8 cellular contexts compared by ENCODE assay signal in the genomic region with DNA sequence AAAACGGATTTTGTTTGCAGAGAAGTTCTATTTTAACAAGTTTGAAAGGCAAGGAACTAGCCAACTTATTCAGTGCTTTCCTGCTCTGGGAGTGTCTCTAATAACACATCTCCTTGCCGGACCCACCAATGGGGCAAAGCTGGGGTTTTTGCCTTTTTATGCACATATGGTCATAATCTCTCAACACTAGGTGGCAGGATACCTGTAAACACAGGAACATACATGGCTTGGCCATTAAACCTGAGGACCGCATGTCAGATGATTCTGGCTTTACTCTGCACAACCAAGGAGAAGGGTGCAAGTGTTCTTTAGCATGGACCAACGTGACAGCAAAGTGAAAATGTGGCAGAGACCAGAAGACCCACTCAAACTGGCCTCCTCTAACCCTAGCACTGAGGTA. TPM values are rescaled to one million over a fixed set of nuclear protein-coding genes. Genes with fewer than 3 reads are reported as not detected.
DNase-seq lines count a peak whose midpoint lies in the region; ATAC-seq and TF ChIP-seq lines count a peak whose summit lies in the region.

No MANE protein-coding gene starts in this region.

- no peaks in the 10 kb centered on the region for H3K4me1 ChIP-seq in prostate gland (replicated peaks)

- H3K4me3 ChIP-seq in choroid plexus epithelial cell (ENCODE audit: low read depth, low read length) (no peak overlapping the region), prostate gland (no peak overlapping the region)

- intact Hi-C loops in prostate gland (cut with DNase I) = no loop called here

- H3K36me3 ChIP-seq in prostate gland = peaks cover 2 to 24% of the 10 kb centered on the region in 2 donors

- CTCF ChIA-PET in GM10248 (lab: Yijun Ruan, JAX) = interaction anchor here (1.0 to 5.1 kb wide), 7 partner anchors 10 to 73 kb away, joined by 3 to 31 read pairs (median 9); no protein-coding TSS in a partner anchor

- no peaks in the 10 kb centered on the region for H3K9me3 ChIP-seq in prostate gland

- H3K27ac ChIP-seq in prostate gland = no peak overlapping the region

- ATAC-seq in GM21786 (IDR thresholded peaks at IDR 0.05; ENCODE audit: unreplicated experiment) = no peak
- no peak for ATAC-seq in omental fat pad (ENCODE audit: low FRiP score)

- DNase-seq in 8988T (peak; percentile 68), GM10248 (ENCODE audit: extremely low spot score) (peak; percentile 58), NCI-H226 (peak; percentile 31), choroid plexus epithelial cell (ENCODE audit: low read depth) (peak; percentile 72), prostate gland (ENCODE audit: low spot score) (no peak), omental fat pad (ENCODE audit: low spot score) (no peak)
- no peak for DNase-seq in activated naive CD4-positive, alpha-beta T cell (lab: John Stamatoyannopoulos, UW)

- no peaks in the 10 kb centered on the region for H3K27me3 ChIP-seq in prostate gland (replicated peaks; ENCODE audit: insufficient read depth)

- WGBS in prostate gland = 62% methylated on average over 4 of the region's 4 CpGs

- TF ChIP-seq POLR2A in prostate gland (IDR thresholded peaks at IDR 0.05) = no peak

- POLR2A ChIA-PET in GM10248 (lab: Yijun Ruan, JAX) = interaction anchor here (0.7 kb wide), 1 partner anchor 205 kb away, joined by 3 read pairs; no protein-coding TSS in a partner anchor

- TF ChIP-seq CTCF in GM10248 (IDR thresholded peaks at IDR 0.05; ENCODE audit: control extremely low read depth, extremely low read depth, low read depth, missing control alignments) (peak; percentile 39), choroid plexus epithelial cell (conservative IDR thresholded peaks at IDR 0.05; ENCODE audit: low read depth, low read length) (peak; percentile 58), prostate gland (IDR thresholded peaks at IDR 0.05) (peak in 3 of 4 experiments; percentile 47 to 49 (median 47)), omental fat pad (IDR thresholded peaks at IDR 0.05) (no peak)

RNA-seq across cellular contexts. Expression of gene TMEM9, which starts 4.9 kb away (rescaled TPM):
- total RNA-seq in prostate gland = 100 to 1,000 TPM; 131 to 164 TPM
- total RNA-seq in omental fat pad = 10 to 100 TPM; 26.2 to 53.8 (median 45.7) TPM

RNA-seq across cellular contexts. Expression of gene ASCL5, which starts 22.4 kb away (rescaled TPM):
- not detected for total RNA-seq in prostate gland
- total RNA-seq in omental fat pad = not detected

RNA-seq across cellular contexts. Expression of gene CACNA1S, which starts 37.2 kb away (rescaled TPM):
- total RNA-seq in prostate gland = under 1 TPM in 1 of 2 donors, not detected in 1; 0.55 TPM
- not detected for total RNA-seq in omental fat pad

RNA-seq across cellular contexts. Expression of gene IGFN1, which starts 41.2 kb away (rescaled TPM):
- total RNA-seq in prostate gland = 1 to 10 TPM; 2.0 to 6.7 TPM
- total RNA-seq in omental fat pad = under 1 TPM in 1 of 4 donors, not detected in 3; 0.12 TPM

Comparison
In these comparisons a context has a peak if more than half of its experiments do, and no peak if none do; other contexts are left out.
1. DNase-seq: peak in 8988T (single experiment), GM10248 (single experiment), NCI-H226 (single experiment) and choroid plexus epithelial cell (single experiment); none in prostate gland (single experiment), omental fat pad (single experiment) and activated naive CD4-positive, alpha-beta T cell (0 of 4).
2. CTCF ChIP-seq: peak in GM10248 (single experiment), choroid plexus epithelial cell (single experiment) and prostate gland (3 of 4); none in omental fat pad (0 of 3).